ENCODE assay signal across 16 cellular contexts in genomic region chr16:24826096-24826690, GRCh38. TPM values are rescaled to one million over a fixed set of nuclear protein-coding genes. Genes with fewer than 3 reads are reported as not detected.
"Had no signal": no experiment of that assay in that cellular context is flagged by ENCODE, and none has a peak within 500 bp of the region (broad histone marks: within the 10 kb centered on the region; RNA-seq: fewer than 3 reads in every experiment).

No MANE protein-coding gene starts in this region.

- H3K4me3 Mint-ChIP-seq: stimulated activated naive B cell treated with anti-CD40 and anti-IgM and Interleukin-4, amounts not matched to agents 10 μg/mL and 1 μg/mL and 100 μg/mL, for 72 hours had no signal

- H3K27me3 ChIP-seq: ascending aorta, right atrium auricular region had no signal

- H3K4me1 Mint-ChIP-seq: stimulated activated naive B cell treated with anti-CD40 and anti-IgM and Interleukin-4, amounts not matched to agents 10 μg/mL and 1 μg/mL and 100 μg/mL, for 72 hours had no signal

- ATAC-seq: activated CD4-positive, CD25-positive, alpha-beta regulatory T cell treated with anti-CD3 and anti-CD28 coated beads, Interleukin-2, amount 50 U/mL, for 24 hours; left cardiac atrium; stimulated activated naive B cell treated with anti-CD40 and anti-IgM and Interleukin-4, amounts not matched to agents 10 μg/mL and 1 μg/mL and 100 μg/mL, for 72 hours had no signal

- H3K27ac ChIP-seq: ascending aorta, parathyroid adenoma, right atrium auricular region had no signal

- H3K27me3 Mint-ChIP-seq: stimulated activated naive B cell treated with anti-CD40 and anti-IgM and Interleukin-4, amounts not matched to agents 10 μg/mL and 1 μg/mL and 100 μg/mL, for 72 hours had no signal

- H3K4me1 ChIP-seq: ascending aorta, parathyroid adenoma, right atrium auricular region had no signal

- H3K9me3 ChIP-seq: ascending aorta, right atrium auricular region had no signal

- H3K4me3 ChIP-seq: ascending aorta, right atrium auricular region, smooth muscle cell had no signal

- DNase-seq: activated T-cell treated with anti-CD3 and anti-CD28 coated beads, Interleukin-2, amount 50 U/mL, for 48 hours; cortex of kidney; effector CD8-positive, alpha-beta T cell; glutamatergic neuron; left cardiac atrium; SHP77 treated with DMSO at 0.1 percent for 48 hours; stimulated activated naive B cell treated with anti-CD40 and anti-IgM and Interleukin-4, amounts not matched to agents 10 μg/mL and 1 μg/mL and 100 μg/mL, for 72 hours; T-helper 2 cell; trophoblast cell had no signal

RNA-seq across cellular contexts. Expression of gene SLC5A11, which starts 19.6 kb away (rescaled TPM):
- total RNA-seq: ascending aorta, bronchial epithelial cell, fibroblast of villous mesenchyme, left cardiac atrium, right atrium auricular region, smooth muscle cell had no signal
